8 cellular contexts compared by ENCODE assay signal in the genomic region with DNA sequence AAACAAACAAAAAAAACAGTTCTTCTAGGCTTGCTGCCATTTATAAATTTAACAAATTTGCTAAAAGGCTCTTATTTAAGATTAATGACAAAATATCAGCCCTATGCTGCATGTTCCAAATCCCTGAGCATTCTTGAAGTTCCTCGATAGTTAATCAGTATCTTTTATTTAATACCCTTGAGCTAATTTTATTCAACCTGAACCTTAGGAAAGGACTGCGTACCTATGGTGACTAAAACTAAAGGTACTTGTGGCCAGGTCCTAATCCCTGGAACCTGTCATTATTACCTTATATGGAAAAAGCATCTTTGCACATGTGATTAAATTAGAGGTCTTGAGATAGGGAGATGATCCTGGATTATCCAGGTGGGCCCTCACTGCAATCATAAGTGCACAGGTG.
"Had no signal": no experiment of that assay in that cellular context is flagged by ENCODE, and none has a peak within 500 bp of the region (broad histone marks: within the 10 kb centered on the region; RNA-seq: fewer than 3 reads in every experiment).

No MANE protein-coding gene starts in this region.

- DNase-seq: GM23248, GOT3, H7, HFFc6, KBM-7 had no signal

- ATAC-seq: HCT116 had no signal

- H3K36me3 ChIP-seq: HAP-1 had no signal

- H2AFZ ChIP-seq: GM23248 had no signal

- H3K4me1 ChIP-seq: HAP-1 had no signal

- H3K9ac ChIP-seq: GM23248 had no signal

- H3K27ac ChIP-seq: GM23248 had no signal

- FAIRE-seq: HTR-8/SVneo had no signal

- H3K4me3 ChIP-seq: GM23248, HAP-1 had no signal

- H3K9me3 ChIP-seq: HAP-1 had no signal
